ENCODE assay signal across 1 cellular context in the genomic region with DNA sequence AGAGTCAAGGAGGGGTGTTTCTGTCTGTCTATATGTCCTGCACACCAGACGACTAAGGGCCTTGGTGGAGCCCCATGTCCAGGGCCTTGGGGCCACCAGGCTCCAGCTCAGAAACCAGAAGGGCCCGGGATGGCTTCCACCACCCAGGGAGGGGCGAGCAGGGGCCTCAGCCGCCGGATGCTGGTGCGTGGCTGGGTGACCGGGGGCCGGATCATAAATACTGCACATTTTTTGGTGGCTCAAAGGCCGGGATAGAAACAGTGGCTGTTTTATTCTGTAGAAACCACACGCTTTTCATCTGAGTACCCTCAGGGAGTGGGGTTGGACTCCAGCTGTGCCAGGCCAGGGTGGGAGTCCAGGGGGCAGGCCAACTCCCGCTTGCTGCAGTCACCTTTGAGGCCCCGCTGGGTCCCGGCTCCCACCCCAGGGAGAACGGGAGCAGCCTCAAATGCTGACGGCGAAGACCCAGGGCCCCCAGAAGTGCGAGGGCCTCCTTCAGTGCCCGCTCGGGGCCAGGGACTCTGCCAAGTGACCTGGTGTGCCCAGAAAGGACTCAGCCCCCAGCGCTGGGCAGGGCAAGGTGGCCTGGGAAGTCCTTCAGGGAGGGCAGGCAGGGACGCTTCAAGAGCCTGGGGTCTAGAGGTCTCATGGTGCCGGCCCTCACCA.
TF ChIP-seq lines count a peak whose summit lies in the region.

No MANE protein-coding gene starts in this region.

TF ChIP-seq in GM23338, 12 proteins besides CTCF, POLR2A, EP300 and RAD21 (continued from another document):
- TF ChIP-seq, protein P1, sequence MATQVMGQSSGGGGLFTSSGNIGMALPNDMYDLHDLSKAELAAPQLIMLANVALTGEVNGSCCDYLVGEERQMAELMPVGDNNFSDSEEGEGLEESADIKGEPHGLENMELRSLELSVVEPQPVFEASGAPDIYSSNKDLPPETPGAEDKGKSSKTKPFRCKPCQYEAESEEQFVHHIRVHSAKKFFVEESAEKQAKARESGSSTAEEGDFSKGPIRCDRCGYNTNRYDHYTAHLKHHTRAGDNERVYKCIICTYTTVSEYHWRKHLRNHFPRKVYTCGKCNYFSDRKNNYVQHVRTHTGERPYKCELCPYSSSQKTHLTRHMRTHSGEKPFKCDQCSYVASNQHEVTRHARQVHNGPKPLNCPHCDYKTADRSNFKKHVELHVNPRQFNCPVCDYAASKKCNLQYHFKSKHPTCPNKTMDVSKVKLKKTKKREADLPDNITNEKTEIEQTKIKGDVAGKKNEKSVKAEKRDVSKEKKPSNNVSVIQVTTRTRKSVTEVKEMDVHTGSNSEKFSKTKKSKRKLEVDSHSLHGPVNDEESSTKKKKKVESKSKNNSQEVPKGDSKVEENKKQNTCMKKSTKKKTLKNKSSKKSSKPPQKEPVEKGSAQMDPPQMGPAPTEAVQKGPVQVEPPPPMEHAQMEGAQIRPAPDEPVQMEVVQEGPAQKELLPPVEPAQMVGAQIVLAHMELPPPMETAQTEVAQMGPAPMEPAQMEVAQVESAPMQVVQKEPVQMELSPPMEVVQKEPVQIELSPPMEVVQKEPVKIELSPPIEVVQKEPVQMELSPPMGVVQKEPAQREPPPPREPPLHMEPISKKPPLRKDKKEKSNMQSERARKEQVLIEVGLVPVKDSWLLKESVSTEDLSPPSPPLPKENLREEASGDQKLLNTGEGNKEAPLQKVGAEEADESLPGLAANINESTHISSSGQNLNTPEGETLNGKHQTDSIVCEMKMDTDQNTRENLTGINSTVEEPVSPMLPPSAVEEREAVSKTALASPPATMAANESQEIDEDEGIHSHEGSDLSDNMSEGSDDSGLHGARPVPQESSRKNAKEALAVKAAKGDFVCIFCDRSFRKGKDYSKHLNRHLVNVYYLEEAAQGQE (IDR thresholded peaks at IDR 0.05; ENCODE audit: unreplicated experiment) = no peak
- TF ChIP-seq, protein P2, sequence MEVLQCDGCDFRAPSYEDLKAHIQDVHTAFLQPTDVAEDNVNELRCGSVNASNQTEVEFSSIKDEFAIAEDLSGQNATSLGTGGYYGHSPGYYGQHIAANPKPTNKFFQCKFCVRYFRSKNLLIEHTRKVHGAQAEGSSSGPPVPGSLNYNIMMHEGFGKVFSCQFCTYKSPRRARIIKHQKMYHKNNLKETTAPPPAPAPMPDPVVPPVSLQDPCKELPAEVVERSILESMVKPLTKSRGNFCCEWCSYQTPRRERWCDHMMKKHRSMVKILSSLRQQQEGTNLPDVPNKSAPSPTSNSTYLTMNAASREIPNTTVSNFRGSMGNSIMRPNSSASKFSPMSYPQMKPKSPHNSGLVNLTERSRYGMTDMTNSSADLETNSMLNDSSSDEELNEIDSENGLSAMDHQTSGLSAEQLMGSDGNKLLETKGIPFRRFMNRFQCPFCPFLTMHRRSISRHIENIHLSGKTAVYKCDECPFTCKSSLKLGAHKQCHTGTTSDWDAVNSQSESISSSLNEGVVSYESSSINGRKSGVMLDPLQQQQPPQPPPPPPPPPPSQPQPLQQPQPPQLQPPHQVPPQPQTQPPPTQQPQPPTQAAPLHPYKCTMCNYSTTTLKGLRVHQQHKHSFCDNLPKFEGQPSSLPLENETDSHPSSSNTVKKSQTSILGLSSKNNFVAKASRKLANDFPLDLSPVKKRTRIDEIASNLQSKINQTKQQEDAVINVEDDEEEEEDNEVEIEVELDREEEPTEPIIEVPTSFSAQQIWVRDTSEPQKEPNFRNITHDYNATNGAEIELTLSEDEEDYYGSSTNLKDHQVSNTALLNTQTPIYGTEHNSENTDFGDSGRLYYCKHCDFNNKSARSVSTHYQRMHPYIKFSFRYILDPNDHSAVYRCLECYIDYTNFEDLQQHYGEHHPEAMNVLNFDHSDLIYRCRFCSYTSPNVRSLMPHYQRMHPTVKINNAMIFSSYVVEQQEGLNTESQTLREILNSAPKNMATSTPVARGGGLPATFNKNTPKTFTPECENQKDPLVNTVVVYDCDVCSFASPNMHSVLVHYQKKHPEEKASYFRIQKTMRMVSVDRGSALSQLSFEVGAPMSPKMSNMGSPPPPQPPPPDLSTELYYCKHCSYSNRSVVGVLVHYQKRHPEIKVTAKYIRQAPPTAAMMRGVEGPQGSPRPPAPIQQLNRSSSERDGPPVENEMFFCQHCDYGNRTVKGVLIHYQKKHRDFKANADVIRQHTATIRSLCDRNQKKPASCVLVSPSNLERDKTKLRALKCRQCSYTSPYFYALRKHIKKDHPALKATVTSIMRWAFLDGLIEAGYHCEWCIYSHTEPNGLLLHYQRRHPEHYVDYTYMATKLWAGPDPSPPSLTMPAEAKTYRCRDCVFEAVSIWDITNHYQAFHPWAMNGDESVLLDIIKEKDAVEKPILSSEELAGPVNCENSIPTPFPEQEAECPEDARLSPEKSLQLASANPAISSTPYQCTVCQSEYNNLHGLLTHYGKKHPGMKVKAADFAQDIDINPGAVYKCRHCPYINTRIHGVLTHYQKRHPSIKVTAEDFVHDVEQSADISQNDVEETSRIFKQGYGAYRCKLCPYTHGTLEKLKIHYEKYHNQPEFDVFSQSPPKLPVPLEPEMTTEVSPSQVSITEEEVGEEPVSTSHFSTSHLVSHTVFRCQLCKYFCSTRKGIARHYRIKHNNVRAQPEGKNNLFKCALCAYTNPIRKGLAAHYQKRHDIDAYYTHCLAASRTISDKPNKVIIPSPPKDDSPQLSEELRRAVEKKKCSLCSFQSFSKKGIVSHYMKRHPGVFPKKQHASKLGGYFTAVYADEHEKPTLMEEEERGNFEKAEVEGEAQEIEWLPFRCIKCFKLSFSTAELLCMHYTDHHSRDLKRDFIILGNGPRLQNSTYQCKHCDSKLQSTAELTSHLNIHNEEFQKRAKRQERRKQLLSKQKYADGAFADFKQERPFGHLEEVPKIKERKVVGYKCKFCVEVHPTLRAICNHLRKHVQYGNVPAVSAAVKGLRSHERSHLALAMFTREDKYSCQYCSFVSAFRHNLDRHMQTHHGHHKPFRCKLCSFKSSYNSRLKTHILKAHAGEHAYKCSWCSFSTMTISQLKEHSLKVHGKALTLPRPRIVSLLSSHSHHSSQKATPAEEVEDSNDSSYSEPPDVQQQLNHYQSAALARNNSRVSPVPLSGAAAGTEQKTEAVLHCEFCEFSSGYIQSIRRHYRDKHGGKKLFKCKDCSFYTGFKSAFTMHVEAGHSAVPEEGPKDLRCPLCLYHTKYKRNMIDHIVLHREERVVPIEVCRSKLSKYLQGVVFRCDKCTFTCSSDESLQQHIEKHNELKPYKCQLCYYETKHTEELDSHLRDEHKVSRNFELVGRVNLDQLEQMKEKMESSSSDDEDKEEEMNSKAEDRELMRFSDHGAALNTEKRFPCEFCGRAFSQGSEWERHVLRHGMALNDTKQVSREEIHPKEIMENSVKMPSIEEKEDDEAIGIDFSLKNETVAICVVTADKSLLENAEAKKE (CRISPR knock-in tag; IDR thresholded peaks at IDR 0.05) = no peak
- TF ChIP-seq EZH2 (IDR thresholded peaks at IDR 0.05; ENCODE audit: low read depth, unreplicated experiment) (no peak), ZNF114 (CRISPR knock-in tag; IDR thresholded peaks at IDR 0.05) (no peak), NANOG (IDR thresholded peaks at IDR 0.05; ENCODE audit: borderline replicate concordance) (no peak), JUNB (IDR thresholded peaks at IDR 0.05; ENCODE audit: unreplicated experiment) (no peak), POLR2AphosphoS5 (IDR thresholded peaks at IDR 0.05; ENCODE audit: low read depth) (no peak), CREB1 (CRISPR knock-in tag; IDR thresholded peaks at IDR 0.05; ENCODE audit: low read depth) (no peak), EZH2phosphoT487 (IDR thresholded peaks at IDR 0.05; ENCODE audit: unreplicated experiment) (no peak), ZNF331 (CRISPR knock-in tag; IDR thresholded peaks at IDR 0.05; ENCODE audit: low read depth) (no peak)
